ENCODE assay signal across 17 cellular contexts in the genomic region with DNA sequence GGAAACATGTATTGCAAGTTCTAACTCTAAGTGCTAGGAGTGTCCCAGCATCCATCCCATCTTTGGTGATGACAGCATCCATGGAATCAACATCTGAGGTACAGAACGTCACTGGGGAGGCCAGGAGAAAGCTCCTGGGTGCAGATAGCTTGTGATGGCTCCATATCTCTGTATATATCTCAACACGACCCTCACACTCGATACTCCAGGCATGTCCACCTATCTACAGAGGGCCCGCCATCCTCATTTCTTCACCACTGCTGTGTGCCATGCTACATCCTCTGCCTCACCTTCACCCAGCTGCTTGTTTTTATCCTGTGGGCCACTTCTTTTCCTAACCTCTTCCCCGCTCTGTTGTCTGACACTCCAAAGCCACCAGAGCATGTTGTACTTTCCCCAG.
DNase-seq lines count a peak whose midpoint lies in the region; ATAC-seq and TF ChIP-seq lines count a peak whose summit lies in the region.
"Had no signal": no experiment of that assay in that cellular context is flagged by ENCODE, and none has a peak within 500 bp of the region (broad histone marks: within the 10 kb centered on the region; RNA-seq: fewer than 3 reads in every experiment).

No MANE protein-coding gene starts in this region.

- H3K9me3 ChIP-seq in transverse colon, result no peaks in the 10 kb centered on the region
- H3K9me3 ChIP-seq: spleen had no signal

- no peaks in the 10 kb centered on the region for H3K27me3 Mint-ChIP-seq in activated naive CD4-positive, alpha-beta T cell treated with anti-CD3 and anti-CD28 coated beads for 36 hours (ENCODE audit: low read depth)
- no peaks in the 10 kb centered on the region for H3K27me3 Mint-ChIP-seq in activated naive CD8-positive, alpha-beta T cell treated with anti-CD3 and anti-CD28 coated beads for 36 hours
- H3K27me3 Mint-ChIP-seq in naive B cell, result no peaks in the 10 kb centered on the region

- no peak overlapping the region for H3K4me3 ChIP-seq in transverse colon

- H3K4me1 Mint-ChIP-seq in activated naive CD4-positive, alpha-beta T cell treated with anti-CD3 and anti-CD28 coated beads for 36 hours (ENCODE audit: low read depth), result peaks cover 64% of the 10 kb centered on the region
- H3K4me1 Mint-ChIP-seq in activated naive CD8-positive, alpha-beta T cell treated with anti-CD3 and anti-CD28 coated beads for 36 hours, result peaks cover 47% of the 10 kb centered on the region
- peaks cover 32 to 40% (median 37%) of the 10 kb centered on the region in 3 donors for H3K4me1 Mint-ChIP-seq in naive B cell

- DNase-seq in activated naive CD4-positive, alpha-beta T cell treated with anti-CD3 and anti-CD28 coated beads for 36 hours, result no peak
- no peak for DNase-seq in activated naive CD4-positive, alpha-beta T cell (lab: John Stamatoyannopoulos, UW)
- no peak for DNase-seq in activated naive CD8-positive, alpha-beta T cell treated with anti-CD3 and anti-CD28 coated beads for 36 hours
- DNase-seq in naive B cell, result no peak
- DNase-seq in transverse colon, result no peak
- no peak for DNase-seq in LoVo (ENCODE audit: low spot score)
- no peak for DNase-seq in NK-92 treated with Interleukin-12 subunit alpha and Interleukin-12 subunit beta, amount 100 ng/mL, for 24 hours (lab: John Stamatoyannopoulos, UW)
- DNase-seq: activated CD4-positive, alpha-beta memory T cell treated with anti-CD3 and anti-CD28 coated beads, Interleukin-2, amount 10 ng/mL, durations not matched to agents 7 days and 5 days; activated effector memory CD4-positive, alpha-beta T cell treated with anti-CD3 and anti-CD28 coated beads, Interleukin-2, amount 50 U/mL, for 16 hours; endodermal cell; foreskin keratinocyte; Kasumi-1; mammary epithelial cell; NCI-H1694; NCI-H446 treated with DMSO at 0.1 percent for 48 hours had no signal

- in situ Hi-C loops in transverse colon (cut with MboI; ENCODE audit: low pct_ligation_motif_present in 1 of 4, low pct_unique_long_range_greater_than_20kb in 1 of 4, low sequenced_read_pairs in 3 of 4), result no loop called here

- peaks cover 13 to 47% (median 23%) of the 10 kb centered on the region in 4 donors for H3K4me1 ChIP-seq in transverse colon

- 98 to 100% methylated on average over 3 to 5 of the region's 5 CpGs for WGBS in transverse colon (ENCODE audit: low coverage in 1 of 2), 2 donors

- CTCF ChIA-PET in activated naive CD4-positive, alpha-beta T cell treated with anti-CD3 and anti-CD28 coated beads for 36 hours (lab: Charles Lee), result no interaction called here

- peak overlapping the region; percentile 53 for H3K4me3 Mint-ChIP-seq in activated naive CD4-positive, alpha-beta T cell treated with anti-CD3 and anti-CD28 coated beads for 36 hours
- no peak overlapping the region for H3K4me3 Mint-ChIP-seq in activated naive CD8-positive, alpha-beta T cell treated with anti-CD3 and anti-CD28 coated beads for 36 hours
- peak overlapping the region in 2 of 8 donors; percentile 7 to 33 for H3K4me3 Mint-ChIP-seq in naive B cell
- H3K4me3 Mint-ChIP-seq: endodermal cell had no signal

- no peaks in the 10 kb centered on the region for H3K36me3 ChIP-seq in transverse colon
- H3K36me3 ChIP-seq: spleen had no signal

- intact Hi-C loops in activated naive CD4-positive, alpha-beta T cell treated with anti-CD3 and anti-CD28 coated beads for 36 hours (cut with micrococcal nuclease), result loop anchor here (10.0 kb wide), 2 partner anchors 1208 to 1998 kb away; partner anchors contain the start of gene AKAP11
- intact Hi-C loops in transverse colon (cut with DNase I; ENCODE audit: low total_unique reads), result loop anchor here (5.0 kb wide), 1 partner anchor 51 kb away; no protein-coding TSS in a partner anchor

- no peaks in the 10 kb centered on the region for H3K9me3 Mint-ChIP-seq in activated naive CD4-positive, alpha-beta T cell treated with anti-CD3 and anti-CD28 coated beads for 36 hours
- peaks cover 2% of the 10 kb centered on the region for H3K9me3 Mint-ChIP-seq in activated naive CD8-positive, alpha-beta T cell treated with anti-CD3 and anti-CD28 coated beads for 36 hours
- H3K9me3 Mint-ChIP-seq in naive B cell, result peaks cover 0 to 9% (median 2%) of the 10 kb centered on the region in 7 donors
- H3K9me3 Mint-ChIP-seq: endodermal cell had no signal

- no peak for TF ChIP-seq POLR2A in transverse colon (IDR thresholded peaks at IDR 0.05)

- no peak for TF ChIP-seq CTCF in transverse colon (IDR thresholded peaks at IDR 0.05)

- H3K27ac Mint-ChIP-seq in activated naive CD4-positive, alpha-beta T cell treated with anti-CD3 and anti-CD28 coated beads for 36 hours, result no peak overlapping the region
- peak overlapping the region; percentile 94 for H3K27ac Mint-ChIP-seq in activated naive CD8-positive, alpha-beta T cell treated with anti-CD3 and anti-CD28 coated beads for 36 hours
- H3K27ac Mint-ChIP-seq in naive B cell, result peak overlapping the region in 5 of 6 donors; percentile 55 to 97 (median 88)
- H3K27ac Mint-ChIP-seq: endodermal cell had no signal

- no peak for TF ChIP-seq EP300 in transverse colon (IDR thresholded peaks at IDR 0.05; ENCODE audit: low read depth)

- peak overlapping the region; percentile 76 to 81 (median 79) for H3K27ac ChIP-seq in transverse colon

- ATAC-seq in naive B cell (ENCODE audit: low read depth in 2 of 2) (no peak), HG03571 (IDR thresholded peaks at IDR 0.05; ENCODE audit: unreplicated experiment) (no peak)
- ATAC-seq: foreskin keratinocyte had no signal

- no peaks in the 10 kb centered on the region for H3K27me3 ChIP-seq in transverse colon
- H3K27me3 ChIP-seq: foreskin keratinocyte, spleen had no signal

- H3K36me3 Mint-ChIP-seq in activated naive CD4-positive, alpha-beta T cell treated with anti-CD3 and anti-CD28 coated beads for 36 hours (ENCODE audit: low read depth), result no peaks in the 10 kb centered on the region
- peaks cover 14% of the 10 kb centered on the region for H3K36me3 Mint-ChIP-seq in activated naive CD8-positive, alpha-beta T cell treated with anti-CD3 and anti-CD28 coated beads for 36 hours
- peaks cover 0 to 16% of the 10 kb centered on the region in 2 donors for H3K36me3 Mint-ChIP-seq in naive B cell
